Comparison of ENCODE assay signal across 26 cellular contexts in the genomic region with DNA sequence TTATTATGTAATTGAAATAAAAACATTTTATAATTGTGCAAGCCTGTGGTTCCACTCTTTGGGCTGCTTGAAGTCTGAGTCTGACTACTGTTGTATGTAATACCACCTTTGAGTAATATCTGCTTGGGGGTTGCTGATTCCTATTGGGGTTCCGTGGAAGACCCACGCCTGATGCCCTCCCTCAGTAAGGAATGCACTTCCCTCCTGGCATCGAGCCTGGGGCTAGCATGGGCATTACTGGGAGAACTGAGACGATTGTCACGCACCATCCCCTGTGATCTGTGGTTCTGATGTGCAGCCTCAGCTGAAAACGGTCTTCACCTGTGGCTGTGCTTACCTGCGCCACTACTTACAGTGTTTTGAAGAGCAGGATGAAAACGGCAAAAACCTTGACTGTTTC. TPM values are rescaled to one million over a fixed set of nuclear protein-coding genes. Genes with fewer than 3 reads are reported as not detected.
A peak's percentile ranks its signal among the peaks of the same experiment; 100 is the strongest.
DNase-seq lines count a peak whose midpoint lies in the region; ATAC-seq and TF ChIP-seq lines count a peak whose summit lies in the region.
"Had no signal": no experiment of that assay in that cellular context is flagged by ENCODE, and none has a peak within 500 bp of the region (broad histone marks: within the 10 kb centered on the region; RNA-seq: fewer than 3 reads in every experiment).

No MANE protein-coding gene starts in this region.

- CTCF ChIA-PET in activated CD4-positive, alpha-beta memory T cell treated with anti-CD3 and anti-CD28 coated beads for 36 hours (lab: Charles Lee) = interaction anchor here (1.2 kb wide), 2 partner anchors 20 to 22 kb away, joined by 3 read pairs; no protein-coding TSS in a partner anchor

- H3K9me3 Mint-ChIP-seq in activated CD4-positive, alpha-beta memory T cell treated with anti-CD3 and anti-CD28 coated beads for 36 hours = no peaks in the 10 kb centered on the region
- H3K9me3 Mint-ChIP-seq: activated naive CD8-positive, alpha-beta T cell treated with anti-CD3 and anti-CD28 coated beads, Interleukin-2, amount 10 ng/mL, durations not matched to agents 7 days and 5 days; activated T-helper 17 cell treated with anti-CD3 and anti-CD28 coated beads, Interleukin-2, amount 50 U/mL, for 72 hours; effector memory CD8-positive, alpha-beta T cell; GM23338; nephron had no signal

- no peak for ATAC-seq in Right ventricle myocardium inferior
- ATAC-seq: A549; activated T-helper 17 cell treated with anti-CD3 and anti-CD28 coated beads, Interleukin-2, amount 50 U/mL, for 72 hours; effector memory CD8-positive, alpha-beta T cell; foreskin keratinocyte; GM23338; K562 had no signal

- H4K20me1 ChIP-seq in osteoblast (ENCODE audit: insufficient read depth, low read length) = no peaks in the 10 kb centered on the region

- peaks cover 46% of the 10 kb centered on the region for H3K36me3 Mint-ChIP-seq in activated CD4-positive, alpha-beta memory T cell treated with anti-CD3 and anti-CD28 coated beads for 36 hours

- no peak for DNase-seq in cardiac muscle cell (ENCODE audit: low read depth in 1 of 2, low spot score in 1 of 2)
- no peak for DNase-seq in Right ventricle myocardium inferior (ENCODE audit: missing footprints)
- DNase-seq in coronary artery (ENCODE audit: low spot score) = no peak
- no peak for DNase-seq in osteoblast (ENCODE audit: insufficient read length, low spot score, missing footprints)
- no peak for DNase-seq in AML-193 (lab: John Stamatoyannopoulos, UW)
- DNase-seq in NCI-H1436 treated with DMSO at 0.1 percent for 48 hours (lab: John Stamatoyannopoulos, UW) = no peak
- DNase-seq in activated CD4-positive, alpha-beta memory T cell treated with anti-CD3 and anti-CD28 coated beads for 36 hours = no peak
- no peak for DNase-seq in activated CD8-positive, alpha-beta memory T cell treated with anti-CD3 and anti-CD28 coated beads, Interleukin-2, amount 50 U/mL, for 48 hours
- DNase-seq: activated CD4-positive, alpha-beta T cell treated with anti-CD3 and anti-CD28 coated beads for 4 hours; activated naive CD8-positive, alpha-beta T cell treated with anti-CD3 and anti-CD28 coated beads, Interleukin-2, amount 10 ng/mL, durations not matched to agents 7 days and 5 days; brain microvascular endothelial cell; colonic mucosa; COR-L47; DMS79; effector memory CD8-positive, alpha-beta T cell; foreskin keratinocyte; NCI-H1436; NCI-H524 treated with DMSO at 0.1 percent for 48 hours; sigmoid colon; stimulated activated CD8-positive, alpha-beta memory T cell treated with anti-CD3 and anti-CD28 coated beads, Interleukin-4, amount 100 ng/mL, for 48 hours had no signal

- no peaks in the 10 kb centered on the region for H3K9me3 ChIP-seq in cardiac muscle cell (ENCODE audit: low read depth)
- no peaks in the 10 kb centered on the region for H3K9me3 ChIP-seq in osteoblast (ENCODE audit: low read depth, low read length)
- H3K9me3 ChIP-seq: A549, BLaER1, colonic mucosa, sigmoid colon had no signal

- no peaks in the 10 kb centered on the region for H3K79me2 ChIP-seq in osteoblast (ENCODE audit: insufficient read depth, low read length)

- intact Hi-C loops in Right ventricle myocardium inferior (cut with DNase I) = no loop called here
- intact Hi-C loops in activated CD4-positive, alpha-beta memory T cell treated with anti-CD3 and anti-CD28 coated beads for 36 hours (cut with micrococcal nuclease) = no loop called here

- no peak overlapping the region for H2AFZ ChIP-seq in osteoblast (ENCODE audit: low read length)
- H2AFZ ChIP-seq: GM23338 had no signal

- H3K27me3 ChIP-seq in cardiac muscle cell = no peaks in the 10 kb centered on the region
- H3K27me3 ChIP-seq in osteoblast (ENCODE audit: insufficient read depth, low read length) = no peaks in the 10 kb centered on the region
- H3K27me3 ChIP-seq: BLaER1, brain microvascular endothelial cell, colonic mucosa, foreskin keratinocyte, sigmoid colon had no signal

- no peaks in the 10 kb centered on the region for H3K27me3 Mint-ChIP-seq in activated CD4-positive, alpha-beta memory T cell treated with anti-CD3 and anti-CD28 coated beads for 36 hours
- H3K27me3 Mint-ChIP-seq: activated naive CD8-positive, alpha-beta T cell treated with anti-CD3 and anti-CD28 coated beads, Interleukin-2, amount 10 ng/mL, durations not matched to agents 7 days and 5 days; activated T-helper 17 cell treated with anti-CD3 and anti-CD28 coated beads, Interleukin-2, amount 50 U/mL, for 72 hours; effector memory CD8-positive, alpha-beta T cell had no signal

- H3K36me3 ChIP-seq in cardiac muscle cell (peaks cover 19% of the 10 kb centered on the region), osteoblast (ENCODE audit: insufficient read depth, low read length) (peaks cover 7% of the 10 kb centered on the region)
- H3K36me3 ChIP-seq: colonic mucosa had no signal

- peaks cover 7% of the 10 kb centered on the region for H3K4me1 ChIP-seq in cardiac muscle cell (ENCODE audit: low read depth)
- H3K4me1 ChIP-seq in osteoblast (ENCODE audit: insufficient read depth, low read length) = peaks cover 24% of the 10 kb centered on the region
- H3K4me1 ChIP-seq: BLaER1, colonic mucosa, foreskin keratinocyte had no signal

- no peak overlapping the region for H3K4me3 Mint-ChIP-seq in activated CD4-positive, alpha-beta memory T cell treated with anti-CD3 and anti-CD28 coated beads for 36 hours
- H3K4me3 Mint-ChIP-seq: activated naive CD8-positive, alpha-beta T cell treated with anti-CD3 and anti-CD28 coated beads, Interleukin-2, amount 10 ng/mL, durations not matched to agents 7 days and 5 days; activated T-helper 17 cell treated with anti-CD3 and anti-CD28 coated beads, Interleukin-2, amount 50 U/mL, for 72 hours; effector memory CD8-positive, alpha-beta T cell; GM23338; nephron had no signal

- peak overlapping the region; percentile 53 for H3K4me2 ChIP-seq in osteoblast (ENCODE audit: insufficient read depth, low read length)
- H3K4me2 ChIP-seq: A549, BLaER1, GM23338 had no signal

- no peak overlapping the region for H3K4me3 ChIP-seq in cardiac muscle cell
- H3K4me3 ChIP-seq in coronary artery = no peak overlapping the region
- H3K4me3 ChIP-seq in osteoblast (ENCODE audit: insufficient read depth, low read length) = no peak overlapping the region
- H3K4me3 ChIP-seq: A549, BLaER1, colonic mucosa, GM23338, K562, sigmoid colon had no signal

- H3K27ac ChIP-seq in cardiac muscle cell (peak overlapping the region; percentile 66), coronary artery (peak overlapping the region; percentile 65 to 68), osteoblast (ENCODE audit: low read depth, low read length) (peak overlapping the region; percentile 70)
- H3K27ac ChIP-seq: A549, BLaER1, brain microvascular endothelial cell, colonic mucosa, foreskin keratinocyte had no signal

- TF ChIP-seq CTCF in cardiac muscle cell (IDR thresholded peaks at IDR 0.05; ENCODE audit: low read depth, low read length) (no peak), coronary artery (IDR thresholded peaks at IDR 0.05) (no peak), osteoblast (IDR thresholded peaks at IDR 0.05; ENCODE audit: extremely low read depth, low read depth, low read length) (no peak)

- POLR2A ChIA-PET in activated CD4-positive, alpha-beta memory T cell treated with anti-CD3 and anti-CD28 coated beads for 36 hours (lab: Charles Lee) = no interaction called here

- H3K4me1 Mint-ChIP-seq in activated CD4-positive, alpha-beta memory T cell treated with anti-CD3 and anti-CD28 coated beads for 36 hours (ENCODE audit: low read depth) = no peaks in the 10 kb centered on the region
- H3K4me1 Mint-ChIP-seq: GM23338, nephron had no signal

- no peak overlapping the region for H3K27ac Mint-ChIP-seq in activated CD4-positive, alpha-beta memory T cell treated with anti-CD3 and anti-CD28 coated beads for 36 hours
- H3K27ac Mint-ChIP-seq: activated naive CD8-positive, alpha-beta T cell treated with anti-CD3 and anti-CD28 coated beads, Interleukin-2, amount 10 ng/mL, durations not matched to agents 7 days and 5 days; GM23338; nephron had no signal

RNA-seq across cellular contexts. Expression of a gene that starts 32.7 kb away (rescaled TPM):
- 0.51 and 0.67 TPM in 2 replicates for total RNA-seq in cardiac muscle cell
- 0.15 and 0.46 TPM in 2 replicates for polyA plus RNA-seq in cardiac muscle cell
- total RNA-seq in Right ventricle myocardium inferior = 0.30 TPM
- 0.59 and 0.72 TPM in 2 replicates for total RNA-seq in osteoblast
- under 1 TPM; 0.69 to 0.75 TPM for total RNA-seq in activated CD4-positive, alpha-beta memory T cell treated with anti-CD3 and anti-CD28 coated beads for 36 hours
